Comparison of ENCODE assay signal across 8 cellular contexts in genomic region chr10:34637419-34637911, GRCh38.
DNase-seq lines count a peak whose midpoint lies in the region; ATAC-seq, FAIRE-seq and TF ChIP-seq lines count a peak whose summit lies in the region.

No MANE protein-coding gene starts in this region.

- H3K9me3 ChIP-seq in HAP-1 (no peaks in the 10 kb centered on the region), K562 (replicated peaks; ENCODE audit: control insufficient read depth, insufficient read depth, low read depth, low read length) (no peaks in the 10 kb centered on the region)

- H3K4me2 ChIP-seq in K562 (ENCODE audit: insufficient read depth, low read length) = no peak overlapping the region

- TF ChIP-seq EP300 in K562 (IDR thresholded peaks at IDR 0.05; ENCODE audit: low read length) = no peak

- H3K79me2 ChIP-seq in K562 (ENCODE audit: control insufficient read depth, insufficient read depth, low read length) = no peaks in the 10 kb centered on the region

- POLR2A ChIA-PET in K562 (lab: Yijun Ruan, JAX) = interaction anchor here (1.9 kb wide), 1 partner anchor 9 kb away, joined by 4 read pairs; no protein-coding TSS in a partner anchor

- 11% methylated on average over 9 of the region's 9 CpGs for WGBS in K562 (ENCODE audit: insufficient coverage, low coverage, missing lambda C conversion rate)

- DNase-seq in NCI-H2107 treated with DMSO at 0.1 percent for 48 hours (lab: John Stamatoyannopoulos, UW; ENCODE audit: unreplicated experiment) (peak; percentile 57), NCI-H2107 (lab: John Stamatoyannopoulos, UW) (no peak), HAP-1 (ENCODE audit: low spot score in 2 of 2) (peak; percentile 42 to 84), M059J (ENCODE audit: low read depth) (peak; percentile 17), T-helper 2 cell (peak in 4 of 5 experiments; percentile 22 to 51 (median 37)), K562 (ENCODE audit: extremely low read depth in 1 of 4, low spot score in 3 of 4) (peak; percentile 40 to 68 (median 56))
- DNase-seq in stimulated activated CD4-positive, alpha-beta T cell treated with anti-CD3 and anti-CD28 coated beads, Interleukin-2, amount 100 ng/mL, for 24 hours = peak; percentile 73 to 78

- no peak overlapping the region for H3K27ac ChIP-seq in K562 (ENCODE audit: extremely low read depth, low read depth, low read length)

- peak; percentile 75 to 94 (median 78) for TF ChIP-seq CTCF in K562 (IDR thresholded peaks at IDR 0.05 in 2 of 3, conservative IDR thresholded peaks at IDR 0.05 in 1 of 3; ENCODE audit: insufficient read depth in 2 of 3, low read depth in 1 of 3, low read length in 3 of 3)

- H3K4me3 ChIP-seq in HAP-1 (no peak overlapping the region), K562 (no peak overlapping the region)

- in situ Hi-C loops in HAP-1 (cut with MboI; ENCODE audit: low sequenced_read_pairs) (loop anchor here (25.0 kb wide), 1 partner anchor 1300 kb away; the partner anchor contains the start of gene NRP1), K562 (cut with MboI) (loop anchor here (10.0 to 25.0 kb wide), 2 partner anchors 800 to 1303 kb away; partner anchors contain the start of gene NRP1)

- intact Hi-C loops in K562 (cut with micrococcal nuclease) = loop anchor here (1.0 to 10.0 kb wide), 3 partner anchors 115 to 1443 kb away; no protein-coding TSS in a partner anchor

- no peaks in the 10 kb centered on the region for H3K9me1 ChIP-seq in K562 (ENCODE audit: control insufficient read depth, insufficient read depth, low read length)

- no peak for TF ChIP-seq POLR2A in K562 (conservative IDR thresholded peaks at IDR 0.05)

- H2AFZ ChIP-seq in K562 (ENCODE audit: low read depth, low read length) = no peak overlapping the region

- H3K9ac ChIP-seq in K562 (ENCODE audit: insufficient read depth in 1 of 2, low read depth in 2 of 2, low read length in 2 of 2) = no peak overlapping the region

- TF ChIP-seq RAD21 in K562 (CRISPR knock-in tag; conservative IDR thresholded peaks at IDR 0.05 in 1 of 2, IDR thresholded peaks at IDR 0.05 in 1 of 2) = peak; percentile 55 to 72

- H3K4me1 ChIP-seq in HAP-1 (peaks cover 9% of the 10 kb centered on the region), K562 (replicated peaks in 1 of 2; ENCODE audit: control insufficient read depth in 2 of 2, insufficient read depth in 2 of 2, low read length in 2 of 2) (no peaks in the 10 kb centered on the region)

- BruUV-seq in K562 (replicated peaks; lab: Mats Ljungman, UMichigan) = no TSS peak

- H3K27me3 ChIP-seq in HAP-1 (ENCODE audit: low read depth) (no peaks in the 10 kb centered on the region), K562 (ENCODE audit: control insufficient read depth in 2 of 2, insufficient read depth in 2 of 2, low read length in 2 of 2) (no peaks in the 10 kb centered on the region)

- FAIRE-seq in K562 (lab: Jason Lieb, UNC) (peak; percentile 88), islet of Langerhans (lab: Jason Lieb, UNC) (peak; percentile 36)

- peak; percentile 85 for ATAC-seq in K562

- CTCF ChIA-PET in K562 (lab: Yijun Ruan, JAX; ENCODE audit: low intra/inter-chr PET ratio) = interaction anchor here (0.6 to 2.3 kb wide), 6 partner anchors 115 to 1444 kb away, joined by 3 to 12 read pairs (median 3); no protein-coding TSS in a partner anchor

- peaks cover 27% of the 10 kb centered on the region; the same call in 1 of the 2 replicates for H4K20me1 ChIP-seq in K562 (replicated peaks; ENCODE audit: control insufficient read depth, insufficient read depth, low read length)

- H3K36me3 ChIP-seq in HAP-1 (replicated peaks) = no peaks in the 10 kb centered on the region
- H3K36me3 ChIP-seq in K562 (ENCODE audit: control insufficient read depth, insufficient read depth, low read length) = no peaks in the 10 kb centered on the region

TF ChIP-seq in K562, 482 proteins besides CTCF, POLR2A, EP300 and RAD21 (continues in another document):
- TF ChIP-seq ZFP36 (IDR thresholded peaks at IDR 0.05; ENCODE audit: low read depth, low read length, partially characterized antibody) = no peak
- TF ChIP-seq RNF2 (IDR thresholded peaks at IDR 0.05) = no peak
- peak; percentile 53; the same call in 1 of the 2 replicates for TF ChIP-seq SMC3 (conservative IDR thresholded peaks at IDR 0.05; ENCODE audit: insufficient read depth, low read depth, low read length)
- no peak for TF ChIP-seq NR1H2 (CRISPR knock-in tag; IDR thresholded peaks at IDR 0.05)
- no peak for TF ChIP-seq HMBOX1 (IDR thresholded peaks at IDR 0.05)
- no peak for TF ChIP-seq MBD1 (CRISPR knock-in tag; IDR thresholded peaks at IDR 0.05)
- TF ChIP-seq SIRT6 (IDR thresholded peaks at IDR 0.05; ENCODE audit: low read depth, low read length) = no peak
- TF ChIP-seq, protein P1, sequence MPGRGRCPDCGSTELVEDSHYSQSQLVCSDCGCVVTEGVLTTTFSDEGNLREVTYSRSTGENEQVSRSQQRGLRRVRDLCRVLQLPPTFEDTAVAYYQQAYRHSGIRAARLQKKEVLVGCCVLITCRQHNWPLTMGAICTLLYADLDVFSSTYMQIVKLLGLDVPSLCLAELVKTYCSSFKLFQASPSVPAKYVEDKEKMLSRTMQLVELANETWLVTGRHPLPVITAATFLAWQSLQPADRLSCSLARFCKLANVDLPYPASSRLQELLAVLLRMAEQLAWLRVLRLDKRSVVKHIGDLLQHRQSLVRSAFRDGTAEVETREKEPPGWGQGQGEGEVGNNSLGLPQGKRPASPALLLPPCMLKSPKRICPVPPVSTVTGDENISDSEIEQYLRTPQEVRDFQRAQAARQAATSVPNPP (IDR thresholded peaks at IDR 0.05; ENCODE audit: borderline replicate concordance, insufficient read depth, insufficient read length) = no peak
- peak; percentile 52; the same call in 1 of the 2 replicates for TF ChIP-seq STAG1 (CRISPR knock-in tag; IDR thresholded peaks at IDR 0.05; ENCODE audit: borderline replicate concordance)
- TF ChIP-seq FOXP1 (CRISPR knock-in tag; IDR thresholded peaks at IDR 0.05) = no peak
- no peak for TF ChIP-seq KLF10 (CRISPR knock-in tag; IDR thresholded peaks at IDR 0.05)
- TF ChIP-seq WHSC1 (IDR thresholded peaks at IDR 0.05; ENCODE audit: low read length) = no peak
- 0 out of 2 replicates have a peak, but pooled peaks have one; percentile 17 for TF ChIP-seq DEAF1 (CRISPR knock-in tag; IDR thresholded peaks at IDR 0.05)
- TF ChIP-seq POLR3A (IDR thresholded peaks at IDR 0.05; ENCODE audit: borderline replicate concordance, extremely low read depth, insufficient read depth, insufficient read length) = no peak
- TF ChIP-seq ZNF764 (CRISPR knock-in tag; IDR thresholded peaks at IDR 0.05; ENCODE audit: low read depth) = no peak
- no peak for TF ChIP-seq SLC30A9 (CRISPR knock-in tag; IDR thresholded peaks at IDR 0.05)
- no peak for TF ChIP-seq HINFP (tag; conservative IDR thresholded peaks at IDR 0.05; ENCODE audit: low read depth)
